In the genomic region with DNA sequence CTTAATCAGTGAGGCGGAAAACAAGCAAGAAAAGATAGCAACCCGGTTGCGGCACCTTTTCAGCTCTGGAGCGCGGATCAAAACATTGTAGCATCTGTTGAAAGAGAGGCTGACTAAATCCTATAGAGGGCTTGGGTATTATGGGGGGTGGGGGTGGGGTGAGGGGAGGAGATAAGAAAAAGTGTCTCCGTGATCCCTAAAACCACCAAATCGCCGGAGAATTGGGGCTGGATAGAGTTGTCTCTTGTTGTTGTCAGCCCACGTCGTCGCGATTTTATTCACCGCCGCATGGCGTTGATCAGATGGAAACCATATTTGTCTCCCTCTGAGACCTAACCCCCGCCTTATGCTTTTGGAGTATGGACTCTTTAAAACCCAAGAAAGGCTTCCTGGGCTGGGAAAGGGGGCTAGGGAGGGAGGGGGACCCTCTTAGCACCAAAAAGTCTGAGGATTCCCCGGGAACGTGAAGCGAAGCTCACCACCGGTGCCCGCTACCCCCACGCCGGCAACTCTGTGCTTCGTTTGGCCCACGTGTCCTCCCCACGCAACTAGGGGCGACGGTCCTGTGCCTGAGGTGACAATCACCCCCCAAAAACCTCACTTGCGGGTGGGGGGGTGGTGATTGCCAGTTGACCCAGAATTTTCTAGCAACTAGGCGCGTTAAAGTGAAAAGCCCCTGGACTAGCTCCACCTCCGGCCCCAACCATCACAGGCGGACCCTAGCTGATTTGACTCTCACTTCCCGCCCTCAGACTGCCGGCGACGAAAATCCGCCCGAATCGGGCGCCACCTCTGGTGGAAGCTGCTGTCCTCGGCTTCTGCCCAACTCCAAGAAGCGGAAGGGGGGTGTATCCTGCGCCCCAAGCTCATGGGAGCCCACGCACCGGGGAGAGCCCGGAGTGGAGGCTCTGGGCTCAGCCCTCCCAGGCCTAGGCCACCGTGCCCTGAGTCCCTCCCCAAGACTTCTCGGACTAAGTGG, we compare ENCODE assay signal across 8 cellular contexts.
DNase-seq lines count a peak whose midpoint lies in the region; ATAC-seq lines count a peak whose summit lies in the region.

No MANE protein-coding gene starts in this region.

- no peaks in the 10 kb centered on the region for H3K36me3 ChIP-seq in ACC112 (ENCODE audit: insufficient read depth, low read length)
- H3K36me3 ChIP-seq in iPS-20b (ENCODE audit: insufficient read depth, low read depth, low read length), result no peaks in the 10 kb centered on the region

- H3K27ac ChIP-seq in ACC112 (ENCODE audit: low read depth, low read length) (no peak overlapping the region), iPS-20b (ENCODE audit: low read length) (no peak overlapping the region)

- no peaks in the 10 kb centered on the region for H3K79me2 ChIP-seq in ACC112 (ENCODE audit: control insufficient read depth, insufficient read depth, low read length, unreplicated experiment)

- H3K4me3 ChIP-seq in ACC112 (ENCODE audit: low read depth, low read length), result peak overlapping the region; percentile 66
- peak overlapping the region; percentile 66 for H3K4me3 ChIP-seq in iPS-20b (ENCODE audit: low read length)

- H2AFZ ChIP-seq in ACC112 (ENCODE audit: low read length, unreplicated experiment), result peak overlapping the region; percentile 83

- H3K9me3 ChIP-seq in iPS-20b (ENCODE audit: insufficient read depth, low read depth, low read length), result no peaks in the 10 kb centered on the region; the same call in 1 of the 2 replicates

- H3K4me1 ChIP-seq in ACC112 (ENCODE audit: control insufficient read depth, insufficient read depth, low read length, unreplicated experiment) (peaks cover 5% of the 10 kb centered on the region), iPS-20b (ENCODE audit: insufficient read depth, low read length) (peaks cover 13% of the 10 kb centered on the region; the same call in 1 of the 2 replicates)

- no peak overlapping the region for H3K9ac ChIP-seq in iPS-20b (ENCODE audit: low read depth, low read length)

- DNase-seq in activated CD8-positive, alpha-beta memory T cell treated with anti-CD3 and anti-CD28 coated beads, Interleukin-2, amount 50 U/mL, for 48 hours, result peak; percentile 63
- no peak for DNase-seq in OCI-M1 (lab: John Stamatoyannopoulos, UW)
- no peak for DNase-seq in DMS 273 treated with DMSO at 0.1 percent for 48 hours (lab: John Stamatoyannopoulos, UW)
- DNase-seq in activated naive CD4-positive, alpha-beta T cell (lab: John Stamatoyannopoulos, UW), result no peak

- ATAC-seq in GM19351 (IDR thresholded peaks at IDR 0.05; ENCODE audit: unreplicated experiment) (peak; percentile 73), HG03135 (IDR thresholded peaks at IDR 0.05; ENCODE audit: unreplicated experiment) (no peak)

- H3K27me3 ChIP-seq in ACC112 (ENCODE audit: insufficient read depth, low read length) (peaks cover 81% of the 10 kb centered on the region), iPS-20b (ENCODE audit: insufficient read depth, low read length) (peaks cover 99% of the 10 kb centered on the region)
